Comparison of ENCODE assay signal across 8 cellular contexts in the genomic region with DNA sequence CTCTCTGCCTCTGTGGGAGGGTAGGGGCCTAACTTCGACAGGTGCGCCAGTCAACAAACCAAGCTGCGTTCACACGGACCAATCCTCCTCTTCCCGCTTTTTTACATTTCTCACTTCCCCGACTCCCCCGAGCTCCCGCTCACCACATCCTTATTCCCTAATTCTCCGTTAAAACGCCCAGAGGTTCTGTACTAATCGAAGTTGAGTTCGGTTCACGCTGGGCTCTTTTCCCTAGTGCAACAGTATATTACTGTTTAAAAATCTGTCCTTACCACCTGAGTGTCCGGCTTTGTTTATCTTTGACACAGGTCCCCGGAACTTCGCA. TPM values are rescaled to one million over a fixed set of nuclear protein-coding genes. Genes with fewer than 3 reads are reported as not detected.
DNase-seq lines count a peak whose midpoint lies in the region; ATAC-seq, FAIRE-seq and TF ChIP-seq lines count a peak whose summit lies in the region.

No MANE protein-coding gene starts in this region.

- H3K9me3 ChIP-seq in Panc1 (ENCODE audit: control insufficient read depth, insufficient read depth, low read depth, low read length): no peaks in the 10 kb centered on the region

- H3K4me3 ChIP-seq in Panc1 (ENCODE audit: low read depth in 2 of 2, low read length in 2 of 2): peak overlapping the region; percentile 98 to 99

- no peak for TF ChIP-seq CTCF in Panc1 (IDR thresholded peaks at IDR 0.05)

- no TSS peak for BruUV-seq in Panc1 (replicated peaks; lab: Mats Ljungman, UMichigan)

- intact Hi-C loops in Panc1 (cut with micrococcal nuclease; ENCODE audit: unreplicated experiment): no loop called here

- POLR2A ChIA-PET in Panc1 (lab: Charles Lee): interaction anchor here (0.6 kb wide), 1 partner anchor 359 kb away, joined by 3 read pairs; no protein-coding TSS in a partner anchor

- peak overlapping the region; percentile 67 for H3K27ac Mint-ChIP-seq in central memory CD8-positive, alpha-beta T cell (ENCODE audit: low read depth)

- H3K4me1 Mint-ChIP-seq in central memory CD8-positive, alpha-beta T cell: peaks cover 46% of the 10 kb centered on the region

- CTCF ChIA-PET in Panc1 (lab: Charles Lee): no interaction called here

- no peak for FAIRE-seq in urothelium cell line (lab: Jason Lieb, UNC)

- no peaks in the 10 kb centered on the region for H3K27me3 ChIP-seq in Panc1 (ENCODE audit: control insufficient read depth, insufficient read depth, low read length)

- no peaks in the 10 kb centered on the region for H3K9me3 Mint-ChIP-seq in central memory CD8-positive, alpha-beta T cell

- H3K4me1 ChIP-seq in Panc1 (ENCODE audit: control insufficient read depth, insufficient read depth, low read length): peaks cover 27% of the 10 kb centered on the region

- peaks cover 3% of the 10 kb centered on the region; the same call in 1 of the 2 replicates for H3K36me3 ChIP-seq in Panc1 (ENCODE audit: control insufficient read depth, insufficient read depth, low read length)

- in situ Hi-C loops in Panc1 (cut with HindIII; ENCODE audit: low pct_unique_long_range_greater_than_20kb, low sequenced_read_pairs): no loop called here

- peaks cover 16% of the 10 kb centered on the region for H3K36me3 Mint-ChIP-seq in central memory CD8-positive, alpha-beta T cell (ENCODE audit: insufficient read depth)

- peak; percentile 20 for DNase-seq in Daoy (ENCODE audit: low read depth)
- no peak for DNase-seq in Panc1 (ENCODE audit: low read depth, low spot score)
- peak; percentile 11 to 14 for DNase-seq in central memory CD8-positive, alpha-beta T cell (ENCODE audit: low spot score in 2 of 2)
- DNase-seq in lung microvascular endothelial cell (ENCODE audit: low read depth in 2 of 2): peak; percentile 11 to 23
- DNase-seq in urothelium cell line (ENCODE audit: low spot score): peak; percentile 38
- DNase-seq in GF-D8 (lab: John Stamatoyannopoulos, UW): no peak

- no peaks in the 10 kb centered on the region for H3K27me3 Mint-ChIP-seq in central memory CD8-positive, alpha-beta T cell

- H3K27ac ChIP-seq in Panc1 (ENCODE audit: low read length): peak overlapping the region; percentile 97

- ATAC-seq in HG02840 (IDR thresholded peaks at IDR 0.05; ENCODE audit: low FRiP score, unreplicated experiment) (peak; percentile 21), Panc1 (no peak), HG02571 (IDR thresholded peaks at IDR 0.05; ENCODE audit: unreplicated experiment) (no peak)
- ATAC-seq in central memory CD8-positive, alpha-beta T cell (replicated peaks; ENCODE audit: extremely low read depth, poor library complexity, severe bottlenecking): peak; percentile 35

- H3K4me3 Mint-ChIP-seq in central memory CD8-positive, alpha-beta T cell: peak overlapping the region; percentile 82

RNA-seq across cellular contexts. Expression of a gene that starts 0.5 kb away (rescaled TPM):
- total RNA-seq in Daoy (2014; rRNA removed; shearing (Covaris generic)): 19.1 and 33.3 TPM in 2 replicates
- total RNA-seq in Panc1 (2021; ENCODE audit: unreplicated experiment) (62.1 TPM), lung microvascular endothelial cell (16.1 and 22.6 TPM in 2 replicates)
- 37.1 TPM for polyA plus RNA-seq in Panc1 (2012; ENCODE audit: insufficient read length)

RNA-seq across cellular contexts. Expression of a gene that starts 28.3 kb away (rescaled TPM):
- 11.9 and 12.1 TPM in 2 replicates for total RNA-seq in Daoy (2014; rRNA removed; shearing (Covaris generic))
- 26.5 TPM for total RNA-seq in Panc1 (2021; ENCODE audit: unreplicated experiment)
- polyA plus RNA-seq in Panc1 (2012; ENCODE audit: insufficient read length): 19.4 TPM
- 10.2 and 18.7 TPM in 2 replicates for total RNA-seq in lung microvascular endothelial cell

RNA-seq across cellular contexts. Expression of a gene that starts 46.5 kb away (rescaled TPM):
- 21.9 and 26.0 TPM in 2 replicates for total RNA-seq in Daoy (2014; rRNA removed; shearing (Covaris generic))
- total RNA-seq in Panc1 (2021; ENCODE audit: unreplicated experiment) (63.7 TPM), lung microvascular endothelial cell (16.1 and 20.8 TPM in 2 replicates)
- 22.7 TPM for polyA plus RNA-seq in Panc1 (2012; ENCODE audit: insufficient read length)

Comparison
In these comparisons a context has a peak if more than half of its experiments do, and no peak if none do; other contexts are left out.
1. DNase-seq: peak in Daoy (single experiment), central memory CD8-positive, alpha-beta T cell (2 of 2), lung microvascular endothelial cell (2 of 2) and urothelium cell line (single experiment); none in Panc1 (single experiment) and GF-D8 (single experiment).
2. ATAC-seq: peak in HG02840 (single experiment) and central memory CD8-positive, alpha-beta T cell (single experiment); none in Panc1 (single experiment) and HG02571 (single experiment).